Comparison of ENCODE assay signal across 10 cellular contexts in the genomic region with DNA sequence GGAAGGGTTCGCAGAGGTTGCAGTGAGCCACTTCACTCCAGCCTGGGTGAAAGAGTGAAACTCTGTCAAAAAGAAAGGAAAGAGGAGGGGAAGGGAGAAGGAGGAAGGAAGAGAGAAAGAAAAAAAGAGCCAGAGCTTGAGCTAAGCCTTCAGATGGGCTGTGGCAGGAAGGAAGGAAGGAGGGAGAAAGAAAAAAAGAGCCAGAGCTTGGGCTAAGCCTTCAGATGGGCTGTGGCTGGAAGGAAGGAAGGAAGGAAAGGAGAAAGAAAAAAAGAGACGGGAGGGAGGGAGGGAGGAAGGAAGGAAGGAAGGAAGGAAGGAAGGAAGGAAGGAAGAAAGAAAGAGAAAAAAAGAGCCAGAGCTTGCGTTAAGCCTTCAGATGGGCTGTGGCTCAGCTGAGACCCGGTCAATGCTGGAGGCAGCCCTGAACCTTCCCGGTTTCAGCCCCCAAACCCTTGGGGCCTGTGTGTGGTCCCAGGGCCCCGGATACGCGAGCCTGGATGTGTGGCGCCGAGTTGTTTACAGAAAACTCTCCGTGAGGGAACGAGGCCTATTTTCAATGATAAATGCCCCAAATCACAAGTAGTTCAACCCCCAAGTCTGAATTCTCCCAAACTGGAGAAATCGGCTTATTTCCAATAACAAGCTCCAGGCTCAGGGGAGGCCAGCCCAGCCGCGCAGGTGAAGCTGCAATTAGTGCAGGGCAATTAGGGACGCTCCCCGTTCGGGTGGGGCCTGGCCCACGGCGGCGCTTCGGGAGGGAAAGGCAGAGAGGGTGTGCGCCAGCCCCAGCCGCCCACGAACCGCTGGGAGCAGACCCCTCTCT. TPM values are rescaled to one million over a fixed set of nuclear protein-coding genes. Genes with fewer than 3 reads are reported as not detected.
A peak's percentile ranks its signal among the peaks of the same experiment; 100 is the strongest.
DNase-seq lines count a peak whose midpoint lies in the region; ATAC-seq and TF ChIP-seq lines count a peak whose summit lies in the region.
"Had no signal": no experiment of that assay in that cellular context is flagged by ENCODE, and none has a peak within 500 bp of the region (broad histone marks: within the 10 kb centered on the region; RNA-seq: fewer than 3 reads in every experiment).

No MANE protein-coding gene starts in this region.

- H3K36me3 ChIP-seq in GM23338 (ENCODE audit: insufficient read depth) (no peaks in the 10 kb centered on the region), duodenal mucosa (ENCODE audit: control insufficient read depth in 1 of 2, insufficient read depth in 2 of 2, low read length in 2 of 2) (no peaks in the 10 kb centered on the region), ovary (no peaks in the 10 kb centered on the region)

- H3K4me3 ChIP-seq in GM23338 (peak overlapping the region; percentile 62), duodenal mucosa (ENCODE audit: low read depth in 1 of 2, low read length in 2 of 2) (peak overlapping the region; percentile 57 to 85), ovary (peak overlapping the region; percentile 58)

- DNase-seq in GM23338 (ENCODE audit: low spot score): peak; percentile 61
- peak; percentile 28 for DNase-seq in NCI-H2227 treated with DMSO at 0.1 percent for 48 hours (lab: John Stamatoyannopoulos, UW)
- DNase-seq in ovary: no peak
- no peak for DNase-seq in G401 (ENCODE audit: low spot score)
- no peak for DNase-seq in NCI-H187 (lab: John Stamatoyannopoulos, UW)
- DNase-seq: SHP77 treated with DMSO at 0.1 percent for 48 hours had no signal

- peak overlapping the region; percentile 44; the same call in 2 of the 3 replicates for H3K4me3 Mint-ChIP-seq in GM23338
- H3K4me3 Mint-ChIP-seq: mesothelial cell of epicardium had no signal

- 37 to 48% (median 40%) methylated on average over 26 of the region's 26 CpGs for WGBS in ovary, 3 donors

- no peaks in the 10 kb centered on the region for H3K36me3 Mint-ChIP-seq in GM23338 (ENCODE audit: low read depth)
- H3K36me3 Mint-ChIP-seq: mesothelial cell of epicardium had no signal

- in situ Hi-C loops in G401 (cut with HindIII; ENCODE audit: low sequenced_read_pairs): no loop called here

- no peak overlapping the region for H3K27ac ChIP-seq in GM23338 (ENCODE audit: low read depth)
- peak overlapping the region; percentile 64 for H3K27ac ChIP-seq in duodenal mucosa (ENCODE audit: low read depth, low read length)
- no peak overlapping the region for H3K27ac ChIP-seq in ovary

- no peaks in the 10 kb centered on the region for H3K9me2 ChIP-seq in GM23338 (ENCODE audit: insufficient read depth)

- peaks cover 15% of the 10 kb centered on the region for H3K4me1 Mint-ChIP-seq in GM23338

- TF ChIP-seq CTCF in GM23338 (conservative IDR thresholded peaks at IDR 0.05; ENCODE audit: low read depth in 2 of 2) (no peak), ovary (IDR thresholded peaks at IDR 0.05) (no peak)

- H3K9ac ChIP-seq in duodenal mucosa (ENCODE audit: low read depth in 1 of 2, low read length in 2 of 2): peak overlapping the region; percentile 56 to 70

- H3K4me1 ChIP-seq in GM23338 (ENCODE audit: insufficient read depth) (peaks cover 21% of the 10 kb centered on the region), duodenal mucosa (ENCODE audit: control insufficient read depth in 1 of 2, insufficient read depth in 2 of 2, low read length in 2 of 2) (peaks cover 27 to 28% of the 10 kb centered on the region in 2 donors), ovary (ENCODE audit: insufficient read depth) (peaks cover 1% of the 10 kb centered on the region)

- intact Hi-C loops in ovary (cut with DNase I): loop anchor here in 1 of 4 donors (2.0 to 10.0 kb wide), 2 partner anchors 69 to 401 kb away; a partner anchor contains a TSS

- no peaks in the 10 kb centered on the region for H4K20me1 ChIP-seq in GM23338 (replicated peaks; ENCODE audit: insufficient read depth)

- peaks cover 4% of the 10 kb centered on the region for H3K27me3 Mint-ChIP-seq in GM23338 (ENCODE audit: insufficient read depth, low read depth, poor library complexity)

- peaks cover 14% of the 10 kb centered on the region; the same call in 1 of the 2 replicates for H3F3A ChIP-seq in GM23338 (replicated peaks; ENCODE audit: low read depth)

- no peaks in the 10 kb centered on the region; the same call in 2 of the 3 replicates for H3K9me3 Mint-ChIP-seq in GM23338
- H3K9me3 Mint-ChIP-seq: mesothelial cell of epicardium had no signal

- no peaks in the 10 kb centered on the region for H3K79me2 ChIP-seq in GM23338 (replicated peaks; ENCODE audit: insufficient read depth)

- no peak for TF ChIP-seq POLR2A in ovary (IDR thresholded peaks at IDR 0.05)

- H3K27ac Mint-ChIP-seq in GM23338: no peak overlapping the region
- H3K27ac Mint-ChIP-seq: mesothelial cell of epicardium had no signal

- ATAC-seq in GM23338 (peak; percentile 7), HG02759 (IDR thresholded peaks at IDR 0.05; ENCODE audit: unreplicated experiment) (no peak), GM21737 (IDR thresholded peaks at IDR 0.05; ENCODE audit: unreplicated experiment) (no peak)

- peaks cover 17% of the 10 kb centered on the region for H3K27me3 ChIP-seq in GM23338 (ENCODE audit: insufficient read depth)
- H3K27me3 ChIP-seq in duodenal mucosa (ENCODE audit: control insufficient read depth in 1 of 2, insufficient read depth in 2 of 2, low read length in 2 of 2): no peaks in the 10 kb centered on the region
- H3K27me3 ChIP-seq in ovary: no peaks in the 10 kb centered on the region

- H2AFZ ChIP-seq in GM23338: peak overlapping the region; percentile 97

- H3K9me3 ChIP-seq in duodenal mucosa (ENCODE audit: control insufficient read depth in 1 of 2, low read length in 2 of 2): no peaks in the 10 kb centered on the region
- H3K9me3 ChIP-seq in ovary: no peaks in the 10 kb centered on the region

- no peak for TF ChIP-seq EP300 in ovary (IDR thresholded peaks at IDR 0.05)

- peak overlapping the region; percentile 81 for H3K4me2 ChIP-seq in GM23338

TF ChIP-seq in GM23338, 12 proteins besides CTCF, POLR2A, EP300 and RAD21 (continues in another document):
- no peak for TF ChIP-seq ZNF331 (CRISPR knock-in tag; IDR thresholded peaks at IDR 0.05; ENCODE audit: low read depth)
- TF ChIP-seq CREB1 (CRISPR knock-in tag; IDR thresholded peaks at IDR 0.05; ENCODE audit: low read depth): no peak
- TF ChIP-seq ZNF114 (CRISPR knock-in tag; IDR thresholded peaks at IDR 0.05): no peak
- TF ChIP-seq, protein P1, sequence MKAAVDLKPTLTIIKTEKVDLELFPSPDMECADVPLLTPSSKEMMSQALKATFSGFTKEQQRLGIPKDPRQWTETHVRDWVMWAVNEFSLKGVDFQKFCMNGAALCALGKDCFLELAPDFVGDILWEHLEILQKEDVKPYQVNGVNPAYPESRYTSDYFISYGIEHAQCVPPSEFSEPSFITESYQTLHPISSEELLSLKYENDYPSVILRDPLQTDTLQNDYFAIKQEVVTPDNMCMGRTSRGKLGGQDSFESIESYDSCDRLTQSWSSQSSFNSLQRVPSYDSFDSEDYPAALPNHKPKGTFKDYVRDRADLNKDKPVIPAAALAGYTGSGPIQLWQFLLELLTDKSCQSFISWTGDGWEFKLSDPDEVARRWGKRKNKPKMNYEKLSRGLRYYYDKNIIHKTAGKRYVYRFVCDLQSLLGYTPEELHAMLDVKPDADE (IDR thresholded peaks at IDR 0.05): no peak
- no peak for TF ChIP-seq NANOG (IDR thresholded peaks at IDR 0.05; ENCODE audit: borderline replicate concordance)
- no peak for TF ChIP-seq EZH2 (IDR thresholded peaks at IDR 0.05; ENCODE audit: low read depth, unreplicated experiment)

RNA-seq across cellular contexts. Expression of a gene that starts 13.8 kb away (rescaled TPM):
- total RNA-seq in GM23338 (2014; rRNA removed; shearing (Covaris generic)): 73.0 and 95.9 TPM in 2 replicates
- 17.3 and 20.4 TPM in 2 replicates for polyA plus RNA-seq in GM23338 (2016; fragmentation: Nextera tagmentation; extraction: Ambion mirVana)
- total RNA-seq in ovary: 10 to 100 TPM; 13.7 to 48.1 (median 20.9) TPM
- polyA plus RNA-seq in ovary: 1 to 10 TPM; 2.2 to 6.7 TPM
- 19.9 and 30.6 TPM in 2 replicates for total RNA-seq in G401 (2014; rRNA removed; shearing (Covaris generic))

Comparison
In these comparisons a context has a peak if more than half of its experiments do, and no peak if none do; other contexts are left out.
1. DNase-seq: peak in GM23338 (single experiment) and NCI-H2227 treated with DMSO at 0.1 percent for 48 hours (single experiment); none in ovary (0 of 5), G401 (single experiment) and NCI-H187 (0 of 2).
2. Peak in every context shown above with its lines, with median percentiles within 50 percentile points of each other: H3K4me3 ChIP-seq.